Comparison of ENCODE assay signal across 37 cellular contexts in the genomic region with DNA sequence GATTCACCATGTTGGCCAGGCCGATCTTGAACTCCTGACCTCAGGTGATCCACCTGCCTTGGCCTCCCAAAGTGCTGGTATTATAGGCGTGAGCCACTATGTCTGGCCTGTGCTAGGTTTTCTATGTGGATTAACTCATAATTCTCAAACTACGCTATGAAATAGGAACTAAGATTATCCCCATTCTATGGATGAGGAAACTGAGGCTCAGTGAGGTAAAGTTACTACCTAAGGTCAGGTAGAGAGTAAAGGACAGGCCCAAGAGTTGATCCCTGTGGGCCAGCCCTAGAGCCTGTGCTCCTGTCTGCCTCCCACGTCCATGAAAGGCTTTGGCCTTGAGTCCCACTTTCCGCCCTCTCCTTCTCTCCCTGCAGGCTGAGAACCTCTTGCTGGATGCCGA. TPM values are rescaled to one million over a fixed set of nuclear protein-coding genes. Genes with fewer than 3 reads are reported as not detected.
"Had no signal": no experiment of that assay in that cellular context is flagged by ENCODE, and none has a peak within 500 bp of the region (broad histone marks: within the 10 kb centered on the region; RNA-seq: fewer than 3 reads in every experiment).

No MANE protein-coding gene starts in this region.

- FAIRE-seq: astrocyte, bronchial epithelial cell had no signal

- H3K36me3 ChIP-seq: breast epithelium had no signal

- DNase-seq: activated effector memory CD4-positive, alpha-beta T cell treated with anti-CD3 and anti-CD28 coated beads, Interleukin-2, amount 50 U/mL, for 16 hours; activated effector memory CD4-positive, alpha-beta T cell treated with Interleukin-2 at 50 U/mL for 16 hours; activated gamma-delta T cell; activated gamma-delta T cell treated with Interleukin-2 at 50 U/mL for 16 hours; activated naive CD4-positive, alpha-beta T cell; activated naive CD4-positive, alpha-beta T cell treated with anti-CD3 and anti-CD28 coated beads for 36 hours; activated naive CD4-positive, alpha-beta T cell treated with anti-CD3 and anti-CD28 coated beads, Interleukin-2, amount 10 ng/mL, durations not matched to agents 7 days and 5 days; activated naive CD4-positive, alpha-beta T cell treated with anti-CD3 and anti-CD28 coated beads, Interleukin-2, amount 50 U/mL, for 16 hours; activated naive CD4-positive, alpha-beta T cell treated with Interleukin-2 at 50 U/mL for 16 hours; activated naive CD8-positive, alpha-beta T cell treated with anti-CD3 and anti-CD28 coated beads for 36 hours; activated naive CD8-positive, alpha-beta T cell treated with anti-CD3 and anti-CD28 coated beads, Interleukin-2, amount 10 ng/mL, durations not matched to agents 7 days and 5 days; activated naive CD8-positive, alpha-beta T cell treated with anti-CD3 and anti-CD28 coated beads, Interleukin-2, amount 50 U/mL, for 24 hours; activated T-cell treated with anti-CD3 and anti-CD28 coated beads, Interleukin-2, amount 50 U/mL, for 1 hour; activated T-cell treated with anti-CD3 and anti-CD28 coated beads, Interleukin-2, amount 50 U/mL, for 24 hours; activated T-cell treated with anti-CD3 and anti-CD28 coated beads, Interleukin-2, amount 50 U/mL, for 4 hours; activated T-cell treated with anti-CD3 and anti-CD28 coated beads, Interleukin-2, amount 50 U/mL, for 48 hours; activated T-cell treated with anti-CD3 and anti-CD28 coated beads, Interleukin-2, amount 50 U/mL, for 72 hours; amniotic stem cell; amygdala; anterior cingulate cortex; aorta; body of pancreas; brain microvascular endothelial cell; caudate nucleus; central memory CD4-positive, alpha-beta T cell; cerebellar nuclear complex had no signal

- ATAC-seq: activated naive CD4-positive, alpha-beta T cell treated with anti-CD3 and anti-CD28 coated beads, Interleukin-2, amount 50 U/mL, for 72 hours; activated naive CD8-positive, alpha-beta T cell treated with anti-CD3 and anti-CD28 coated beads, Interleukin-2, amount 50 U/mL, for 24 hours; activated T-cell treated with anti-CD3 and anti-CD28 coated beads, Interleukin-2, amount 50 U/mL, for 4 hours; activated T-cell treated with anti-CD3 and anti-CD28 coated beads, Interleukin-2, amount 50 U/mL, for 72 hours; activated T-helper 17 cell treated with anti-CD3 and anti-CD28 coated beads, Interleukin-2, amount 50 U/mL, for 72 hours; body of pancreas had no signal

- H3K9me3 ChIP-seq: adrenal gland, ascending aorta, body of pancreas, breast epithelium had no signal

- H3K27ac ChIP-seq: ascending aorta, body of pancreas, brain microvascular endothelial cell, breast epithelium, cardiac muscle cell had no signal

- H3K27me3 ChIP-seq: adrenal gland, ascending aorta, body of pancreas, brain microvascular endothelial cell, breast epithelium, cardiac muscle cell had no signal

- H3K4me3 ChIP-seq: adrenal gland, ascending aorta, body of pancreas, breast epithelium, cardiac muscle cell had no signal

- H3K4me1 ChIP-seq: ascending aorta, breast epithelium had no signal

RNA-seq across cellular contexts. Expression of gene EXOC3L2, which starts 25.9 kb away (rescaled TPM):
- total RNA-seq: activated naive CD4-positive, alpha-beta T cell treated with anti-CD3 and anti-CD28 coated beads for 36 hours; activated naive CD4-positive, alpha-beta T cell treated with anti-CD3 and anti-CD28 coated beads, Interleukin-2, amount 50 U/mL, for 72 hours; activated naive CD8-positive, alpha-beta T cell treated with anti-CD3 and anti-CD28 coated beads for 36 hours; activated naive CD8-positive, alpha-beta T cell treated with anti-CD3 and anti-CD28 coated beads, Interleukin-2, amount 10 ng/mL, durations not matched to agents 7 days and 5 days; activated T-cell treated with anti-CD3 and anti-CD28 coated beads, Interleukin-2, amount 50 U/mL, for 4 hours; activated T-cell treated with anti-CD3 and anti-CD28 coated beads, Interleukin-2, amount 50 U/mL, for 72 hours; activated T-helper 1 cell treated with anti-CD3 and anti-CD28 coated beads, Interleukin-12 subunit alpha, Interleukin-12 subunit beta, Interleukin-2, Interleukin-4 antibody, amounts not matched to agents 30 ng/mL and 10 ng/mL and 1 ng/mL, durations not matched to agents 14 hours and 24 hours and 36 hours; activated T-helper 17 cell treated with anti-CD3 and anti-CD28 coated beads, Interleukin-2, amount 50 U/mL, for 72 hours; activated T-helper 2 cell treated with anti-CD3 and anti-CD28 coated beads, Interferon-gamma antibody, Interleukin-2, Interleukin-4, amounts not matched to agents 10 μg/mL and 5 μg/mL and 100 μg/mL, durations not matched to agents 14 hours and 24 hours and 36 hours; bronchial epithelial cell had no signal

RNA-seq across cellular contexts. Expression of gene CKM, which starts 51.6 kb away (rescaled TPM):
- total RNA-seq: activated naive CD4-positive, alpha-beta T cell treated with anti-CD3 and anti-CD28 coated beads for 36 hours; activated naive CD4-positive, alpha-beta T cell treated with anti-CD3 and anti-CD28 coated beads, Interleukin-2, amount 50 U/mL, for 72 hours; activated naive CD8-positive, alpha-beta T cell treated with anti-CD3 and anti-CD28 coated beads for 36 hours; activated naive CD8-positive, alpha-beta T cell treated with anti-CD3 and anti-CD28 coated beads, Interleukin-2, amount 10 ng/mL, durations not matched to agents 7 days and 5 days; activated T-cell treated with anti-CD3 and anti-CD28 coated beads, Interleukin-2, amount 50 U/mL, for 4 hours; activated T-cell treated with anti-CD3 and anti-CD28 coated beads, Interleukin-2, amount 50 U/mL, for 72 hours; activated T-helper 1 cell treated with anti-CD3 and anti-CD28 coated beads, Interleukin-12 subunit alpha, Interleukin-12 subunit beta, Interleukin-2, Interleukin-4 antibody, amounts not matched to agents 30 ng/mL and 10 ng/mL and 1 ng/mL, durations not matched to agents 14 hours and 24 hours and 36 hours; activated T-helper 17 cell treated with anti-CD3 and anti-CD28 coated beads, Interleukin-2, amount 50 U/mL, for 72 hours; activated T-helper 2 cell treated with anti-CD3 and anti-CD28 coated beads, Interferon-gamma antibody, Interleukin-2, Interleukin-4, amounts not matched to agents 10 μg/mL and 5 μg/mL and 100 μg/mL, durations not matched to agents 14 hours and 24 hours and 36 hours; aorta; ascending aorta; astrocyte; body of pancreas; breast epithelium; chondrocyte had no signal
